In the genomic region with DNA sequence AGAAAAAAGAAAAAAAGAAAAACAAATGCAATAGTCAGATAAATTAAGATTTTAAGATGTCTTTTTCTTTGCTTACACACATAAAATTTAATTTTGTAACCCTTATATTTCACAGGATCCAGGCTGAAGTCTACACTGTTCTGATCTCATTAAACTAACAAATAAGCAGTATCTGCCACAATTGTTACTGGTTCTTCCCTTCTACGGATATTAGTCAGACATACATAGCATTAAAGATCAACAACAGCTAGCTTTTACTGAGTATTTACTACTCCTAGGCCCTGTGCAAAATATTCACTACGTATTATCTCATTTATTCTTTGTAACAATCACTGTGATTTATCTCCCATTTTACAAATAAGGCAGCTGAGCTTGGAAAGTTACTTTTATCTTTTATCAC, we compare ENCODE assay signal across 14 cellular contexts. TPM values are rescaled to one million over a fixed set of nuclear protein-coding genes. Genes with fewer than 3 reads are reported as not detected.
A peak's percentile ranks its signal among the peaks of the same experiment; 100 is the strongest.
DNase-seq lines count a peak whose midpoint lies in the region; TF ChIP-seq lines count a peak whose summit lies in the region.
"Had no signal": no experiment of that assay in that cellular context is flagged by ENCODE, and none has a peak within 500 bp of the region (broad histone marks: within the 10 kb centered on the region; RNA-seq: fewer than 3 reads in every experiment).

No MANE protein-coding gene starts in this region.

- peak overlapping the region; percentile 78 for H3K4me2 ChIP-seq in Karpas-422 (ENCODE audit: low read depth, low read length, poor library complexity, severe bottlenecking)

- DNase-seq in Karpas-422 (no peak), dermis blood vessel endothelial cell (peak; percentile 62), osteocyte (ENCODE audit: extremely low spot score, unreplicated experiment) (no peak), Calu3 (no peak), COLO668 (lab: John Stamatoyannopoulos, UW; ENCODE audit: unreplicated experiment) (no peak), lower leg skin (ENCODE audit: low spot score in 2 of 2) (no peak)
- DNase-seq: AML-193; CD4-positive, alpha-beta T cell; GF-D8; GOT3; H7; KBM-7 had no signal

- peak overlapping the region; percentile 55; the same call in 1 of the 2 replicates for H3K27ac ChIP-seq in Karpas-422 (ENCODE audit: low read length)
- H3K27ac ChIP-seq: C4-2B had no signal

- no peaks in the 10 kb centered on the region for H3K9me2 ChIP-seq in Karpas-422 (replicated peaks; ENCODE audit: insufficient read depth, low read length)

- no peak for TF ChIP-seq POLR2A in lower leg skin (IDR thresholded peaks at IDR 0.05)

- peak overlapping the region; percentile 28 for H3K27ac Mint-ChIP-seq in osteocyte (ENCODE audit: unreplicated experiment)
- no peak overlapping the region for H3K27ac Mint-ChIP-seq in Calu3 (ENCODE audit: unreplicated experiment)
- H3K27ac Mint-ChIP-seq: CD4-positive, alpha-beta T cell; IgD-negative memory B cell had no signal

- WGBS in lower leg skin, 2 donors: 94 to 97% methylated on average over 2 of the region's 2 CpGs

- H3K36me3 Mint-ChIP-seq in osteocyte (ENCODE audit: unreplicated experiment): peaks cover 4% of the 10 kb centered on the region
- no peaks in the 10 kb centered on the region for H3K36me3 Mint-ChIP-seq in Calu3 (ENCODE audit: insufficient read depth, unreplicated experiment)
- H3K36me3 Mint-ChIP-seq: IgD-negative memory B cell had no signal

- H3K4me3 ChIP-seq in Karpas-422 (ENCODE audit: low read length) (peak overlapping the region; percentile 56), lower leg skin (ENCODE audit: low read depth, poor library complexity, severe bottlenecking) (no peak overlapping the region)

- peaks cover 65% of the 10 kb centered on the region for H3K4me1 ChIP-seq in Karpas-422 (ENCODE audit: low read length)

- H3K36me3 ChIP-seq in Karpas-422 (ENCODE audit: insufficient read depth, low read length): no peaks in the 10 kb centered on the region

- H3K9ac ChIP-seq in Karpas-422 (ENCODE audit: low read length): no peak overlapping the region

- H3K4me1 Mint-ChIP-seq in osteocyte (ENCODE audit: unreplicated experiment): peaks cover 56% of the 10 kb centered on the region
- H3K4me1 Mint-ChIP-seq in Calu3 (ENCODE audit: low read depth, unreplicated experiment): no peaks in the 10 kb centered on the region

- H3K27me3 Mint-ChIP-seq in osteocyte (ENCODE audit: unreplicated experiment) (no peaks in the 10 kb centered on the region), Calu3 (ENCODE audit: unreplicated experiment) (no peaks in the 10 kb centered on the region)
- H3K27me3 Mint-ChIP-seq: CD4-positive, alpha-beta T cell had no signal

- intact Hi-C loops in Calu3 (cut with micrococcal nuclease; ENCODE audit: unreplicated experiment) (no loop called here), lower leg skin (cut with DNase I; ENCODE audit: low total_unique reads) (no loop called here)

- H3K27me3 ChIP-seq in Karpas-422 (ENCODE audit: low read length): no peaks in the 10 kb centered on the region

- CTCF ChIA-PET in Calu3 (lab: Charles Lee): no interaction called here

- H3K9me3 Mint-ChIP-seq in osteocyte (ENCODE audit: unreplicated experiment): peaks cover 4% of the 10 kb centered on the region
- no peaks in the 10 kb centered on the region for H3K9me3 Mint-ChIP-seq in Calu3 (ENCODE audit: low read depth, unreplicated experiment)
- H3K9me3 Mint-ChIP-seq: CD4-positive, alpha-beta T cell had no signal

- no TSS peak for BruUV-seq in Calu3 (replicated peaks; lab: Mats Ljungman, UMichigan)

- no peak overlapping the region for H3K4me3 Mint-ChIP-seq in osteocyte (ENCODE audit: unreplicated experiment)
- H3K4me3 Mint-ChIP-seq in Calu3 (ENCODE audit: low read depth, unreplicated experiment): no peak overlapping the region
- H3K4me3 Mint-ChIP-seq: CD4-positive, alpha-beta T cell had no signal

- H3K9me3 ChIP-seq in Karpas-422 (ENCODE audit: low read length): no peaks in the 10 kb centered on the region

- H3K79me2 ChIP-seq in Karpas-422 (ENCODE audit: low read length): no peaks in the 10 kb centered on the region

- H2AFZ ChIP-seq in Karpas-422 (ENCODE audit: low read length): no peak overlapping the region

- H4K20me1 ChIP-seq in Karpas-422 (ENCODE audit: insufficient read depth, low read depth, low read length): no peaks in the 10 kb centered on the region; the same call in 1 of the 2 replicates

- no peak for TF ChIP-seq CTCF in osteocyte (IDR thresholded peaks at IDR 0.05)
- TF ChIP-seq CTCF in Calu3 (IDR thresholded peaks at IDR 0.05; ENCODE audit: unreplicated experiment): no peak
- no peak for TF ChIP-seq CTCF in lower leg skin (IDR thresholded peaks at IDR 0.05)

RNA-seq across cellular contexts. Expression of gene GNAQ, which starts 34.9 kb away (rescaled TPM):
- not detected in 2 replicates for total RNA-seq in Karpas-422 (2014; rRNA removed; shearing (Covaris generic); ENCODE audit: low replicate concordance)
- 48.0 and 88.6 TPM in 2 replicates for total RNA-seq in dermis blood vessel endothelial cell
- total RNA-seq in osteocyte: 65.9 and 71.2 TPM in 2 replicates
- total RNA-seq in Calu3 (2022): 34.1 TPM in 2 replicates
- 10 to 100 TPM; 13.1 to 19.7 (median 16.4) TPM for total RNA-seq in lower leg skin

Comparison
In these comparisons a context has a peak if more than half of its experiments do, and no peak if none do; other contexts are left out.
1. RNA of gene GNAQ, which starts 34.9 kb away (total RNA-seq): 65.9 to 71.2 TPM in osteocyte, 48.0 to 88.6 TPM in dermis blood vessel endothelial cell, 34.1 TPM in Calu3 and 13.1 to 19.7 TPM in lower leg skin; not detected in Karpas-422; every median in the first group is over 10 times any median in the second.